ENCODE assay signal across 2 cellular contexts in the genomic region with DNA sequence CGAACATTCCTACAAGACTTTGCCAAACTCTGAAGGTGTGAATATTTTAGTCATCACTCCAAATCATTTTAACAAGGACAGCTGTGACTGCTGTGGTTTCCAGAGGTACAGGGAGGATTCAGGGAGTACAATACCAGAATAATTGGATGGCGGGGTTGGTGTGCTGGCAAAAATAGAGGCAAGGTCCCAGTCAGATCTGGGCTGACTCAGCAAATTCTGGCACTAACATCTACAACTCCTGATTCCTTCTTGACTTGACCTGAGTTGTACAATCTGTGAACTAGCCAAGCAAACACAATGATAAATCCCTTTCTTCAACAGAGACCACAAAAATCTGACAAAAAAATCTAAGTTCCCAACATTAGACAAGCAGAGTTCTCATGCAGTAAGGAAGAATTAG.
TF ChIP-seq lines count a peak whose summit lies in the region.

No MANE protein-coding gene starts in this region.

TF ChIP-seq in HepG2, 621 proteins besides CTCF, POLR2A, EP300 and RAD21:
- TF ChIP-seq ZMYM2 (CRISPR knock-in tag; IDR thresholded peaks at IDR 0.05): no peak
- 0 out of 2 replicates have a peak, but pooled peaks have one; percentile 6 for TF ChIP-seq NFE2L2 (IDR thresholded peaks at IDR 0.05; ENCODE audit: low read length)
- TF ChIP-seq MAFF (IDR thresholded peaks at IDR 0.05; ENCODE audit: low read depth, low read length): peak; percentile 97
- TF ChIP-seq NFKB2 (CRISPR knock-in tag; IDR thresholded peaks at IDR 0.05; ENCODE audit: borderline replicate concordance): no peak
- no peak for TF ChIP-seq ZNF451 (CRISPR knock-in tag; IDR thresholded peaks at IDR 0.05)
- no peak for TF ChIP-seq ZNF879 (CRISPR knock-in tag; IDR thresholded peaks at IDR 0.05)
- TF ChIP-seq MAFK (conservative IDR thresholded peaks at IDR 0.05 in 1 of 2, IDR thresholded peaks at IDR 0.05 in 1 of 2; ENCODE audit: low read length in 2 of 2): peak; percentile 96 to 98
- TF ChIP-seq, protein P1, sequence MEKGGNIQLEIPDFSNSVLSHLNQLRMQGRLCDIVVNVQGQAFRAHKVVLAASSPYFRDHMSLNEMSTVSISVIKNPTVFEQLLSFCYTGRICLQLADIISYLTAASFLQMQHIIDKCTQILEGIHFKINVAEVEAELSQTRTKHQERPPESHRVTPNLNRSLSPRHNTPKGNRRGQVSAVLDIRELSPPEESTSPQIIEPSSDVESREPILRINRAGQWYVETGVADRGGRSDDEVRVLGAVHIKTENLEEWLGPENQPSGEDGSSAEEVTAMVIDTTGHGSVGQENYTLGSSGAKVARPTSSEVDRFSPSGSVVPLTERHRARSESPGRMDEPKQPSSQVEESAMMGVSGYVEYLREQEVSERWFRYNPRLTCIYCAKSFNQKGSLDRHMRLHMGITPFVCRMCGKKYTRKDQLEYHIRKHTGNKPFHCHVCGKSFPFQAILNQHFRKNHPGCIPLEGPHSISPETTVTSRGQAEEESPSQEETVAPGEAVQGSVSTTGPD (CRISPR knock-in tag; IDR thresholded peaks at IDR 0.05): no peak
- no peak for TF ChIP-seq KLF9 (CRISPR knock-in tag; IDR thresholded peaks at IDR 0.05; ENCODE audit: low read depth)
- no peak for TF ChIP-seq ZNF619 (CRISPR knock-in tag; IDR thresholded peaks at IDR 0.05)
- no peak for TF ChIP-seq E2F5 (CRISPR knock-in tag; conservative IDR thresholded peaks at IDR 0.05)
- no peak for TF ChIP-seq MTA1 (CRISPR knock-in tag; IDR thresholded peaks at IDR 0.05; ENCODE audit: borderline replicate concordance)
- no peak for TF ChIP-seq ZNF343 (CRISPR knock-in tag; IDR thresholded peaks at IDR 0.05)
- TF ChIP-seq NCOR1 (IDR thresholded peaks at IDR 0.05; ENCODE audit: borderline replicate concordance, low read length): no peak
- TF ChIP-seq ETV5 (CRISPR knock-in tag; IDR thresholded peaks at IDR 0.05; ENCODE audit: borderline replicate concordance): no peak
- TF ChIP-seq ZSCAN21 (CRISPR knock-in tag; IDR thresholded peaks at IDR 0.05; ENCODE audit: borderline replicate concordance): no peak
- TF ChIP-seq MXD4 (CRISPR knock-in tag; IDR thresholded peaks at IDR 0.05): no peak
- no peak for TF ChIP-seq CCAR2 (optimal IDR thresholded peaks at IDR 0.05; ENCODE audit: low read depth, low read length)

TF ChIP-seq in K562, 482 proteins besides CTCF, POLR2A, EP300 and RAD21 (continues in another document):
- TF ChIP-seq, protein P2, sequence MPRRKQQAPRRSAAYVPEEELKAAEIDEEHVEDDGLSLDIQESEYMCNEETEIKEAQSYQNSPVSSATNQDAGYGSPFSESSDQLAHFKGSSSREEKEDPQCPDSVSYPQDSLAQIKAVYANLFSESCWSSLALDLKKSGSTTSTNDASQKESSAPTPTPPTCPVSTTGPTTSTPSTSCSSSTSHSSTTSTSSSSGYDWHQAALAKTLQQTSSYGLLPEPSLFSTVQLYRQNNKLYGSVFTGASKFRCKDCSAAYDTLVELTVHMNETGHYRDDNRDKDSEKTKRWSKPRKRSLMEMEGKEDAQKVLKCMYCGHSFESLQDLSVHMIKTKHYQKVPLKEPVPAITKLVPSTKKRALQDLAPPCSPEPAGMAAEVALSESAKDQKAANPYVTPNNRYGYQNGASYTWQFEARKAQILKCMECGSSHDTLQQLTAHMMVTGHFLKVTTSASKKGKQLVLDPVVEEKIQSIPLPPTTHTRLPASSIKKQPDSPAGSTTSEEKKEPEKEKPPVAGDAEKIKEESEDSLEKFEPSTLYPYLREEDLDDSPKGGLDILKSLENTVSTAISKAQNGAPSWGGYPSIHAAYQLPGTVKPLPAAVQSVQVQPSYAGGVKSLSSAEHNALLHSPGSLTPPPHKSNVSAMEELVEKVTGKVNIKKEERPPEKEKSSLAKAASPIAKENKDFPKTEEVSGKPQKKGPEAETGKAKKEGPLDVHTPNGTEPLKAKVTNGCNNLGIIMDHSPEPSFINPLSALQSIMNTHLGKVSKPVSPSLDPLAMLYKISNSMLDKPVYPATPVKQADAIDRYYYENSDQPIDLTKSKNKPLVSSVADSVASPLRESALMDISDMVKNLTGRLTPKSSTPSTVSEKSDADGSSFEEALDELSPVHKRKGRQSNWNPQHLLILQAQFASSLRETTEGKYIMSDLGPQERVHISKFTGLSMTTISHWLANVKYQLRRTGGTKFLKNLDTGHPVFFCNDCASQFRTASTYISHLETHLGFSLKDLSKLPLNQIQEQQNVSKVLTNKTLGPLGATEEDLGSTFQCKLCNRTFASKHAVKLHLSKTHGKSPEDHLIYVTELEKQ (CRISPR knock-in tag; IDR thresholded peaks at IDR 0.05): no peak
- TF ChIP-seq MTA1 (IDR thresholded peaks at IDR 0.05; ENCODE audit: borderline replicate concordance) (no peak), EHMT2 (IDR thresholded peaks at IDR 0.05) (no peak), HMGXB4 (CRISPR knock-in tag; IDR thresholded peaks at IDR 0.05) (no peak), IFI16 (CRISPR knock-in tag; IDR thresholded peaks at IDR 0.05) (no peak), BDP1 (IDR thresholded peaks at IDR 0.05; ENCODE audit: insufficient read depth, insufficient read length) (no peak), CEBPG (CRISPR knock-in tag; IDR thresholded peaks at IDR 0.05) (no peak), CEBPG (tag; conservative IDR thresholded peaks at IDR 0.05 in 1 of 2, IDR thresholded peaks at IDR 0.05 in 1 of 2) (no peak), EZH2 (IDR thresholded peaks at IDR 0.05; ENCODE audit: borderline replicate concordance, low read depth, low read length) (no peak), HES1 (IDR thresholded peaks at IDR 0.05; ENCODE audit: low read depth) (no peak), ZBTB43 (CRISPR knock-in tag; IDR thresholded peaks at IDR 0.05) (no peak), U2AF1 (optimal IDR thresholded peaks at IDR 0.05; ENCODE audit: low read depth, low read length) (no peak), ZSCAN29 (IDR thresholded peaks at IDR 0.05) (no peak), ZC3H4 (CRISPR knock-in tag; IDR thresholded peaks at IDR 0.05; ENCODE audit: borderline replicate concordance) (no peak), EWSR1 (IDR thresholded peaks at IDR 0.05; ENCODE audit: borderline replicate concordance, low read depth, partially characterized antibody) (no peak), MCM5 (IDR thresholded peaks at IDR 0.05; ENCODE audit: low read depth) (no peak), NFE2 (IDR thresholded peaks at IDR 0.05; ENCODE audit: low read depth) (peak; percentile 73), NFYB (IDR thresholded peaks at IDR 0.05; ENCODE audit: extremely low read depth, insufficient read length) (no peak), RHOXF2B (CRISPR knock-in tag; conservative IDR thresholded peaks at IDR 0.05) (no peak), NRF1 (conservative IDR thresholded peaks at IDR 0.05 in 1 of 2, IDR thresholded peaks at IDR 0.05 in 1 of 2) (no peak), HBP1 (CRISPR knock-in tag; IDR thresholded peaks at IDR 0.05) (no peak), MAFF (IDR thresholded peaks at IDR 0.05; ENCODE audit: low read length) (peak; percentile 94), ZNF41 (CRISPR knock-in tag; conservative IDR thresholded peaks at IDR 0.05) (no peak), MAFK (IDR thresholded peaks at IDR 0.05; ENCODE audit: low read length) (peak; percentile 93), RBM15 (IDR thresholded peaks at IDR 0.05; ENCODE audit: insufficient read depth, low read length) (no peak), DNMT1 (IDR thresholded peaks at IDR 0.05) (no peak), C11orf30 (IDR thresholded peaks at IDR 0.05; ENCODE audit: low read depth) (peak; percentile 93), MAFG (tag; conservative IDR thresholded peaks at IDR 0.05) (peak; percentile 92), BRD4 (IDR thresholded peaks at IDR 0.05) (no peak), ZNF280B (CRISPR knock-in tag; IDR thresholded peaks at IDR 0.05) (no peak), ZSCAN32 (CRISPR knock-in tag; IDR thresholded peaks at IDR 0.05) (no peak), MTA2 (IDR thresholded peaks at IDR 0.05; ENCODE audit: low read depth) (no peak), POLR2B (IDR thresholded peaks at IDR 0.05; ENCODE audit: low read depth, partially characterized antibody) (no peak), NFIX (CRISPR knock-in tag; IDR thresholded peaks at IDR 0.05; ENCODE audit: low read depth) (no peak), ZNF121 (CRISPR knock-in tag; conservative IDR thresholded peaks at IDR 0.05) (no peak), PHB2 (IDR thresholded peaks at IDR 0.05; ENCODE audit: low read depth) (no peak)
- TF ChIP-seq, protein P3, sequence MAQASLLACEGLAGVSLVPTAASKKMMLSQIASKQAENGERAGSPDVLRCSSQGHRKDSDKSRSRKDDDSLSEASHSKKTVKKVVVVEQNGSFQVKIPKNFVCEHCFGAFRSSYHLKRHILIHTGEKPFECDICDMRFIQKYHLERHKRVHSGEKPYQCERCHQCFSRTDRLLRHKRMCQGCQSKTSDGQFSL (CRISPR knock-in tag; IDR thresholded peaks at IDR 0.05): no peak
- TF ChIP-seq, protein P3 (tag; IDR thresholded peaks at IDR 0.05): no peak
- TF ChIP-seq, protein P4, sequence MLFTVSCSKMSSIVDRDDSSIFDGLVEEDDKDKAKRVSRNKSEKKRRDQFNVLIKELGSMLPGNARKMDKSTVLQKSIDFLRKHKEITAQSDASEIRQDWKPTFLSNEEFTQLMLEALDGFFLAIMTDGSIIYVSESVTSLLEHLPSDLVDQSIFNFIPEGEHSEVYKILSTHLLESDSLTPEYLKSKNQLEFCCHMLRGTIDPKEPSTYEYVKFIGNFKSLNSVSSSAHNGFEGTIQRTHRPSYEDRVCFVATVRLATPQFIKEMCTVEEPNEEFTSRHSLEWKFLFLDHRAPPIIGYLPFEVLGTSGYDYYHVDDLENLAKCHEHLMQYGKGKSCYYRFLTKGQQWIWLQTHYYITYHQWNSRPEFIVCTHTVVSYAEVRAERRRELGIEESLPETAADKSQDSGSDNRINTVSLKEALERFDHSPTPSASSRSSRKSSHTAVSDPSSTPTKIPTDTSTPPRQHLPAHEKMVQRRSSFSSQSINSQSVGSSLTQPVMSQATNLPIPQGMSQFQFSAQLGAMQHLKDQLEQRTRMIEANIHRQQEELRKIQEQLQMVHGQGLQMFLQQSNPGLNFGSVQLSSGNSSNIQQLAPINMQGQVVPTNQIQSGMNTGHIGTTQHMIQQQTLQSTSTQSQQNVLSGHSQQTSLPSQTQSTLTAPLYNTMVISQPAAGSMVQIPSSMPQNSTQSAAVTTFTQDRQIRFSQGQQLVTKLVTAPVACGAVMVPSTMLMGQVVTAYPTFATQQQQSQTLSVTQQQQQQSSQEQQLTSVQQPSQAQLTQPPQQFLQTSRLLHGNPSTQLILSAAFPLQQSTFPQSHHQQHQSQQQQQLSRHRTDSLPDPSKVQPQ (CRISPR knock-in tag; IDR thresholded peaks at IDR 0.05; ENCODE audit: borderline replicate concordance): no peak
- TF ChIP-seq, protein P5, sequence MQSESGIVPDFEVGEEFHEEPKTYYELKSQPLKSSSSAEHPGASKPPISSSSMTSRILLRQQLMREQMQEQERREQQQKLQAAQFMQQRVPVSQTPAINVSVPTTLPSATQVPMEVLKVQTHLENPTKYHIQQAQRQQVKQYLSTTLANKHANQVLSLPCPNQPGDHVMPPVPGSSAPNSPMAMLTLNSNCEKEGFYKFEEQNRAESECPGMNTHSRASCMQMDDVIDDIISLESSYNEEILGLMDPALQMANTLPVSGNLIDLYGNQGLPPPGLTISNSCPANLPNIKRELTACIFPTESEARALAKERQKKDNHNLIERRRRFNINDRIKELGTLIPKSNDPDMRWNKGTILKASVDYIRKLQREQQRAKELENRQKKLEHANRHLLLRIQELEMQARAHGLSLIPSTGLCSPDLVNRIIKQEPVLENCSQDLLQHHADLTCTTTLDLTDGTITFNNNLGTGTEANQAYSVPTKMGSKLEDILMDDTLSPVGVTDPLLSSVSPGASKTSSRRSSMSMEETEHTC (IDR thresholded peaks at IDR 0.05): no peak
